ENCODE assay signal across 21 cellular contexts in genomic region chr13:73429691-73430090, GRCh38.
DNase-seq lines count a peak whose midpoint lies in the region; ATAC-seq, FAIRE-seq and TF ChIP-seq lines count a peak whose summit lies in the region.
"Had no signal": no experiment of that assay in that cellular context is flagged by ENCODE, and none has a peak within 500 bp of the region (broad histone marks: within the 10 kb centered on the region; RNA-seq: fewer than 3 reads in every experiment).

No MANE protein-coding gene starts in this region.

- H3K27me3 ChIP-seq in PC-9 (ENCODE audit: insufficient read depth, low read depth), result no peaks in the 10 kb centered on the region
- H3K27me3 ChIP-seq in pancreas, result no peaks in the 10 kb centered on the region
- H3K27me3 ChIP-seq: adrenal gland, heart left ventricle, neutrophil, upper lobe of left lung had no signal

- peaks cover 22% of the 10 kb centered on the region; the same call in 1 of the 2 replicates for H3F3A ChIP-seq in PC-9 (ENCODE audit: insufficient read depth, low read depth)

- H3K36me3 ChIP-seq in PC-9 (ENCODE audit: low read depth), result no peaks in the 10 kb centered on the region
- H3K36me3 ChIP-seq in pancreas, result no peaks in the 10 kb centered on the region
- H3K36me3 ChIP-seq: adrenal gland, heart left ventricle, neutrophil, upper lobe of left lung had no signal

- POLR2A ChIA-PET in PC-9 (lab: Charles Lee; ENCODE audit: unreplicated experiment), result interaction anchor here (0.5 to 1.1 kb wide), 6 partner anchors 9 to 411 kb away, joined by 4 to 9 read pairs (median 6); no protein-coding TSS in a partner anchor

- CTCF ChIA-PET in PC-9 (lab: Charles Lee), result no interaction called here

- H3K9me2 ChIP-seq in PC-9 (ENCODE audit: insufficient read depth), result no peaks in the 10 kb centered on the region

- TF ChIP-seq CTCF in PC-9 (conservative IDR thresholded peaks at IDR 0.05) (no peak), epithelial cell of proximal tubule (conservative IDR thresholded peaks at IDR 0.05; ENCODE audit: low read depth, low read length) (no peak), pancreas (IDR thresholded peaks at IDR 0.05) (no peak), coronary artery (IDR thresholded peaks at IDR 0.05) (no peak)

- H3K27ac ChIP-seq in PC-9, result peak overlapping the region; percentile 88
- no peak overlapping the region for H3K27ac ChIP-seq in pancreas
- no peak overlapping the region for H3K27ac ChIP-seq in coronary artery
- H3K27ac ChIP-seq: adrenal gland, heart left ventricle, neutrophil, upper lobe of left lung had no signal

- H3K4me2 ChIP-seq in PC-9, result peak overlapping the region; percentile 30

- ATAC-seq in pancreas, result peak in 3 of 4 donors; percentile 15 to 57 (median 54)
- ATAC-seq in HG02763 (IDR thresholded peaks at IDR 0.05; ENCODE audit: unreplicated experiment), result no peak
- ATAC-seq: heart left ventricle, T-helper 17 cell had no signal

- H3K4me3 ChIP-seq in PC-9 (no peak overlapping the region), epithelial cell of proximal tubule (ENCODE audit: low read depth, low read length) (no peak overlapping the region), pancreas (no peak overlapping the region), coronary artery (no peak overlapping the region)
- H3K4me3 ChIP-seq: adrenal gland, heart left ventricle, upper lobe of left lung had no signal

- no peaks in the 10 kb centered on the region for H3K79me2 ChIP-seq in PC-9 (ENCODE audit: low read depth)

- H3K9me3 ChIP-seq in PC-9 (ENCODE audit: insufficient read depth, low read depth) (peaks cover 15% of the 10 kb centered on the region), pancreas (no peaks in the 10 kb centered on the region)
- H3K9me3 ChIP-seq: adrenal gland, heart left ventricle, neutrophil, upper lobe of left lung had no signal

- H3K4me1 ChIP-seq in PC-9 (replicated peaks; ENCODE audit: insufficient read depth) (peaks cover 38% of the 10 kb centered on the region), pancreas (no peaks in the 10 kb centered on the region)
- H3K4me1 ChIP-seq: adrenal gland, heart left ventricle, upper lobe of left lung had no signal

- no peaks in the 10 kb centered on the region for H4K20me1 ChIP-seq in PC-9 (ENCODE audit: insufficient read depth)

- 86 to 96% methylated on average over 1 of the region's 1 CpG for WGBS in pancreas, 2 donors

- H2AFZ ChIP-seq in PC-9, result no peak overlapping the region

- no peak for FAIRE-seq in pancreas (lab: Jason Lieb, UNC)
- FAIRE-seq: GM12892 had no signal

- peak; percentile 45 for DNase-seq in DMS53 (lab: John Stamatoyannopoulos, UW)
- DNase-seq in PC-9, result peak; percentile 21 to 77
- DNase-seq in epithelial cell of proximal tubule (ENCODE audit: low read depth), result peak; percentile 62
- no peak for DNase-seq in pancreas
- DNase-seq in globus pallidus (ENCODE audit: low spot score), result no peak
- no peak for DNase-seq in superior temporal gyrus (ENCODE audit: extremely low spot score)
- no peak for DNase-seq in coronary artery (ENCODE audit: low spot score)
- DNase-seq: activated CD4-positive, alpha-beta T cell treated with anti-CD3 and anti-CD28 coated beads for 48 hours; activated T-cell treated with anti-CD3 and anti-CD28 coated beads, Interleukin-2, amount 50 U/mL, for 48 hours; adrenal gland; DMS79; effector memory CD4-positive, alpha-beta T cell; H7; heart left ventricle; NCI-H1048; stimulated activated CD4-positive, alpha-beta T cell treated with anti-CD3 and anti-CD28 coated beads, Interleukin-15, amount 100 ng/mL, for 24 hours; T-helper 17 cell; upper lobe of left lung had no signal

- intact Hi-C loops in PC-9 (cut with micrococcal nuclease; ENCODE audit: unreplicated experiment), result loop anchor here (1.0 to 10.0 kb wide), 6 partner anchors 36 to 585 kb away; partner anchors contain the start of gene KLF5
- intact Hi-C loops in pancreas (cut with DNase I), result no loop called here

- no TSS peak for BruUV-seq in PC-9 (replicated peaks; lab: Mats Ljungman, UMichigan)

Comparison
In these comparisons a context has a peak if more than half of its experiments do, and no peak if none do; other contexts are left out.
1. DNase-seq: peak in DMS53 (single experiment), PC-9 (2 of 2) and epithelial cell of proximal tubule (single experiment); none in pancreas (0 of 6), globus pallidus (single experiment), superior temporal gyrus (single experiment) and coronary artery (single experiment).